In genomic region chr11:70067591-70068341, GRCh38 we compare ENCODE assay signal across 15 cellular contexts. TPM values are rescaled to one million over a fixed set of nuclear protein-coding genes. Genes with fewer than 3 reads are reported as not detected.
DNase-seq lines count a peak whose midpoint lies in the region; ATAC-seq, FAIRE-seq and TF ChIP-seq lines count a peak whose summit lies in the region.
"Had no signal": no experiment of that assay in that cellular context is flagged by ENCODE, and none has a peak within 500 bp of the region (broad histone marks: within the 10 kb centered on the region; RNA-seq: fewer than 3 reads in every experiment).

No MANE protein-coding gene starts in this region.

- FAIRE-seq in H54 (lab: Jason Lieb, UNC), result no peak

- no peak for ATAC-seq in GM18520 (IDR thresholded peaks at IDR 0.05; ENCODE audit: unreplicated experiment)
- ATAC-seq: Panc1 had no signal

- no peaks in the 10 kb centered on the region for H3K79me2 ChIP-seq in hepatocyte

- H3K27ac ChIP-seq in hepatocyte, result peak overlapping the region; percentile 16
- H3K27ac ChIP-seq: HL-60, upper lobe of left lung had no signal

- H3K9me3 ChIP-seq in hepatocyte (ENCODE audit: low read depth), result no peaks in the 10 kb centered on the region
- H3K9me3 ChIP-seq: upper lobe of left lung had no signal

- TF ChIP-seq POLR2A in H54 (IDR thresholded peaks at IDR 0.05; ENCODE audit: low read depth, low read length), result no peak

- no peaks in the 10 kb centered on the region for H3K36me3 ChIP-seq in hepatocyte (replicated peaks; ENCODE audit: insufficient read depth, low read depth)
- H3K36me3 ChIP-seq: upper lobe of left lung had no signal

- no peaks in the 10 kb centered on the region for H3K9me2 ChIP-seq in hepatocyte (replicated peaks; ENCODE audit: insufficient read depth)

- peaks cover 18% of the 10 kb centered on the region for H3K4me1 ChIP-seq in hepatocyte (ENCODE audit: insufficient read depth)

- H3K4me3 ChIP-seq in hepatocyte, result no peak overlapping the region
- H3K4me3 ChIP-seq: upper lobe of left lung had no signal

- WGBS in hepatocyte (ENCODE audit: low lambda C conversion rate, missing lambda C conversion rate), result 36% methylated on average over 20 of the region's 20 CpGs

- H2AFZ ChIP-seq in hepatocyte, result no peak overlapping the region

- H3K27me3 ChIP-seq in hepatocyte, result peaks cover 15% of the 10 kb centered on the region
- H3K27me3 ChIP-seq: upper lobe of left lung had no signal

- peak overlapping the region; percentile 43 for H3K4me2 ChIP-seq in hepatocyte

- DNase-seq in SIG-M5 treated with dmso at 0.1 percent for 504 hours (lab: John Stamatoyannopoulos, UW; ENCODE audit: unreplicated experiment), result peak; percentile 18
- no peak for DNase-seq in SIG-M5 (lab: John Stamatoyannopoulos, UW)
- peak; percentile 64 for DNase-seq in NCI-H748 treated with DMSO at 0.1 percent for 48 hours (lab: John Stamatoyannopoulos, UW)
- peak; percentile 45 for DNase-seq in hepatocyte (ENCODE audit: low spot score)
- DNase-seq in retina, result peak; percentile 55
- DNase-seq in H54 (ENCODE audit: insufficient read length, low spot score), result no peak
- no peak for DNase-seq in EL
- DNase-seq: ACHN; activated T-cell treated with anti-CD3 and anti-CD28 coated beads, Interleukin-2, amount 50 U/mL, for 1 hour; DMS53; NCI-H1048 had no signal

- no peak for TF ChIP-seq CTCF in hepatocyte (IDR thresholded peaks at IDR 0.05; ENCODE audit: poor library complexity)

- H4K20me1 ChIP-seq in hepatocyte (ENCODE audit: insufficient read depth, poor library complexity, severe bottlenecking), result no peaks in the 10 kb centered on the region

RNA-seq across cellular contexts. Expression of gene ANO1, which starts 10.4 kb away (rescaled TPM):
- total RNA-seq in hepatocyte, result 10.5 and 12.1 TPM in 2 replicates
- polyA plus RNA-seq in hepatocyte, result 4.7 and 6.2 TPM in 2 replicates

Comparison
In these comparisons a context has a peak if more than half of its experiments do, and no peak if none do; other contexts are left out.
1. DNase-seq: peak in SIG-M5 treated with dmso at 0.1 percent for 504 hours (single experiment), NCI-H748 treated with DMSO at 0.1 percent for 48 hours (single experiment), hepatocyte (single experiment) and retina (single experiment); none in SIG-M5 (single experiment), H54 (single experiment) and EL (single experiment).